In genomic region chr11:123678246-123678645, GRCh38 we compare ENCODE assay signal across 20 cellular contexts. TPM values are rescaled to one million over a fixed set of nuclear protein-coding genes. Genes with fewer than 3 reads are reported as not detected.
A peak's percentile ranks its signal among the peaks of the same experiment; 100 is the strongest.
DNase-seq lines count a peak whose midpoint lies in the region; ATAC-seq, FAIRE-seq and TF ChIP-seq lines count a peak whose summit lies in the region.
"Had no signal": no experiment of that assay in that cellular context is flagged by ENCODE, and none has a peak within 500 bp of the region (broad histone marks: within the 10 kb centered on the region; RNA-seq: fewer than 3 reads in every experiment).

No MANE protein-coding gene starts in this region.

- no peaks in the 10 kb centered on the region for H3K27me3 Mint-ChIP-seq in GM23338 (ENCODE audit: insufficient read depth, low read depth, poor library complexity)

- no peak for TF ChIP-seq CTCF in GM23338 (conservative IDR thresholded peaks at IDR 0.05; ENCODE audit: low read depth in 2 of 2)
- TF ChIP-seq CTCF in bronchial epithelial cell (IDR thresholded peaks at IDR 0.05; ENCODE audit: insufficient read depth, low read length, severe bottlenecking): no peak
- TF ChIP-seq CTCF in fibroblast of mammary gland (conservative IDR thresholded peaks at IDR 0.05; ENCODE audit: control insufficient read depth, insufficient read depth, low read depth, low read length): no peak

- H3K9me3 Mint-ChIP-seq in GM23338: no peaks in the 10 kb centered on the region; the same call in 2 of the 3 replicates
- H3K9me3 Mint-ChIP-seq: CD14-positive monocyte; CD8-positive, alpha-beta T cell had no signal

- no peaks in the 10 kb centered on the region for H3K36me3 Mint-ChIP-seq in GM23338 (ENCODE audit: low read depth)
- H3K36me3 Mint-ChIP-seq: CD14-positive monocyte; CD8-positive, alpha-beta T cell had no signal

- FAIRE-seq in bronchial epithelial cell (lab: Jason Lieb, UNC): no peak
- FAIRE-seq: A549, D721Med, G401.6, GM12891 had no signal

- ATAC-seq in GM23338 (no peak), left ventricle myocardium superior (no peak), GM21367 (IDR thresholded peaks at IDR 0.05; ENCODE audit: unreplicated experiment) (no peak)
- ATAC-seq: A549; CD8-positive, alpha-beta T cell had no signal

- DNase-seq in GM23338 (ENCODE audit: low spot score) (no peak), MV-4-11 (lab: John Stamatoyannopoulos, UW) (peak; percentile 44), bronchial epithelial cell (ENCODE audit: low read depth) (peak; percentile 87), fibroblast of mammary gland (ENCODE audit: low read depth) (peak; percentile 1), NCI-H524 (lab: John Stamatoyannopoulos, UW) (no peak), left ventricle myocardium superior (no peak)
- DNase-seq: CD8-positive, alpha-beta T cell; COR-L47; DMS153; DMS79 treated with DMSO at 0.1 percent for 48 hours; EL; GOT3 had no signal

- no peaks in the 10 kb centered on the region for H3K79me2 ChIP-seq in GM23338 (replicated peaks; ENCODE audit: insufficient read depth)

- H3K4me1 Mint-ChIP-seq in GM23338: peaks cover 3% of the 10 kb centered on the region; the same call in 2 of the 3 replicates
- H3K4me1 Mint-ChIP-seq: CD14-positive monocyte had no signal

- H3F3A ChIP-seq in GM23338 (replicated peaks; ENCODE audit: low read depth): no peaks in the 10 kb centered on the region

- no peak overlapping the region for H3K4me3 ChIP-seq in GM23338
- H3K4me3 ChIP-seq in bronchial epithelial cell (ENCODE audit: low read depth, low read length): no peak overlapping the region
- no peak overlapping the region for H3K4me3 ChIP-seq in fibroblast of mammary gland (ENCODE audit: control insufficient read depth, low read depth, low read length)
- H3K4me3 ChIP-seq: A549, HAP-1 had no signal

- H2AFZ ChIP-seq in GM23338: peak overlapping the region; percentile 58; the same call in 1 of the 2 replicates

- H3K27ac ChIP-seq in GM23338 (ENCODE audit: low read depth): no peak overlapping the region
- H3K27ac ChIP-seq: A549 had no signal

- H3K27ac Mint-ChIP-seq in GM23338: no peak overlapping the region
- H3K27ac Mint-ChIP-seq: CD14-positive monocyte; CD8-positive, alpha-beta T cell had no signal

- H3K36me3 ChIP-seq in GM23338 (ENCODE audit: insufficient read depth) (no peaks in the 10 kb centered on the region), bronchial epithelial cell (ENCODE audit: control insufficient read depth, insufficient read depth, low read length) (no peaks in the 10 kb centered on the region)
- H3K36me3 ChIP-seq: HAP-1 had no signal

- no peaks in the 10 kb centered on the region for H3K27me3 ChIP-seq in GM23338 (ENCODE audit: insufficient read depth)
- peaks cover 3% of the 10 kb centered on the region for H3K27me3 ChIP-seq in bronchial epithelial cell (ENCODE audit: control insufficient read depth, insufficient read depth, low read length)

- no peak overlapping the region for H3K4me3 Mint-ChIP-seq in GM23338
- H3K4me3 Mint-ChIP-seq: CD14-positive monocyte; CD8-positive, alpha-beta T cell had no signal

- H3K4me1 ChIP-seq in GM23338 (ENCODE audit: insufficient read depth): no peaks in the 10 kb centered on the region; the same call in 1 of the 2 replicates
- H3K4me1 ChIP-seq: A549, HAP-1 had no signal

- H3K4me2 ChIP-seq in GM23338: no peak overlapping the region
- H3K4me2 ChIP-seq: A549 had no signal

- intact Hi-C loops in left ventricle myocardium superior (cut with micrococcal nuclease): no loop called here

- peaks cover 4% of the 10 kb centered on the region; the same call in 1 of the 2 replicates for H3K9me2 ChIP-seq in GM23338 (ENCODE audit: insufficient read depth)

- H4K20me1 ChIP-seq in GM23338 (replicated peaks; ENCODE audit: insufficient read depth): no peaks in the 10 kb centered on the region

TF ChIP-seq in GM23338, 12 proteins besides CTCF, POLR2A, EP300 and RAD21 (continues in another document):
- TF ChIP-seq STAT1 (IDR thresholded peaks at IDR 0.05; ENCODE audit: unreplicated experiment) (no peak), CREB1 (CRISPR knock-in tag; IDR thresholded peaks at IDR 0.05; ENCODE audit: low read depth) (no peak), EZH2phosphoT487 (IDR thresholded peaks at IDR 0.05; ENCODE audit: unreplicated experiment) (no peak), NANOG (IDR thresholded peaks at IDR 0.05; ENCODE audit: borderline replicate concordance) (no peak), JUNB (IDR thresholded peaks at IDR 0.05; ENCODE audit: unreplicated experiment) (no peak), POLR2AphosphoS5 (IDR thresholded peaks at IDR 0.05; ENCODE audit: low read depth) (no peak)
- TF ChIP-seq, protein P1, sequence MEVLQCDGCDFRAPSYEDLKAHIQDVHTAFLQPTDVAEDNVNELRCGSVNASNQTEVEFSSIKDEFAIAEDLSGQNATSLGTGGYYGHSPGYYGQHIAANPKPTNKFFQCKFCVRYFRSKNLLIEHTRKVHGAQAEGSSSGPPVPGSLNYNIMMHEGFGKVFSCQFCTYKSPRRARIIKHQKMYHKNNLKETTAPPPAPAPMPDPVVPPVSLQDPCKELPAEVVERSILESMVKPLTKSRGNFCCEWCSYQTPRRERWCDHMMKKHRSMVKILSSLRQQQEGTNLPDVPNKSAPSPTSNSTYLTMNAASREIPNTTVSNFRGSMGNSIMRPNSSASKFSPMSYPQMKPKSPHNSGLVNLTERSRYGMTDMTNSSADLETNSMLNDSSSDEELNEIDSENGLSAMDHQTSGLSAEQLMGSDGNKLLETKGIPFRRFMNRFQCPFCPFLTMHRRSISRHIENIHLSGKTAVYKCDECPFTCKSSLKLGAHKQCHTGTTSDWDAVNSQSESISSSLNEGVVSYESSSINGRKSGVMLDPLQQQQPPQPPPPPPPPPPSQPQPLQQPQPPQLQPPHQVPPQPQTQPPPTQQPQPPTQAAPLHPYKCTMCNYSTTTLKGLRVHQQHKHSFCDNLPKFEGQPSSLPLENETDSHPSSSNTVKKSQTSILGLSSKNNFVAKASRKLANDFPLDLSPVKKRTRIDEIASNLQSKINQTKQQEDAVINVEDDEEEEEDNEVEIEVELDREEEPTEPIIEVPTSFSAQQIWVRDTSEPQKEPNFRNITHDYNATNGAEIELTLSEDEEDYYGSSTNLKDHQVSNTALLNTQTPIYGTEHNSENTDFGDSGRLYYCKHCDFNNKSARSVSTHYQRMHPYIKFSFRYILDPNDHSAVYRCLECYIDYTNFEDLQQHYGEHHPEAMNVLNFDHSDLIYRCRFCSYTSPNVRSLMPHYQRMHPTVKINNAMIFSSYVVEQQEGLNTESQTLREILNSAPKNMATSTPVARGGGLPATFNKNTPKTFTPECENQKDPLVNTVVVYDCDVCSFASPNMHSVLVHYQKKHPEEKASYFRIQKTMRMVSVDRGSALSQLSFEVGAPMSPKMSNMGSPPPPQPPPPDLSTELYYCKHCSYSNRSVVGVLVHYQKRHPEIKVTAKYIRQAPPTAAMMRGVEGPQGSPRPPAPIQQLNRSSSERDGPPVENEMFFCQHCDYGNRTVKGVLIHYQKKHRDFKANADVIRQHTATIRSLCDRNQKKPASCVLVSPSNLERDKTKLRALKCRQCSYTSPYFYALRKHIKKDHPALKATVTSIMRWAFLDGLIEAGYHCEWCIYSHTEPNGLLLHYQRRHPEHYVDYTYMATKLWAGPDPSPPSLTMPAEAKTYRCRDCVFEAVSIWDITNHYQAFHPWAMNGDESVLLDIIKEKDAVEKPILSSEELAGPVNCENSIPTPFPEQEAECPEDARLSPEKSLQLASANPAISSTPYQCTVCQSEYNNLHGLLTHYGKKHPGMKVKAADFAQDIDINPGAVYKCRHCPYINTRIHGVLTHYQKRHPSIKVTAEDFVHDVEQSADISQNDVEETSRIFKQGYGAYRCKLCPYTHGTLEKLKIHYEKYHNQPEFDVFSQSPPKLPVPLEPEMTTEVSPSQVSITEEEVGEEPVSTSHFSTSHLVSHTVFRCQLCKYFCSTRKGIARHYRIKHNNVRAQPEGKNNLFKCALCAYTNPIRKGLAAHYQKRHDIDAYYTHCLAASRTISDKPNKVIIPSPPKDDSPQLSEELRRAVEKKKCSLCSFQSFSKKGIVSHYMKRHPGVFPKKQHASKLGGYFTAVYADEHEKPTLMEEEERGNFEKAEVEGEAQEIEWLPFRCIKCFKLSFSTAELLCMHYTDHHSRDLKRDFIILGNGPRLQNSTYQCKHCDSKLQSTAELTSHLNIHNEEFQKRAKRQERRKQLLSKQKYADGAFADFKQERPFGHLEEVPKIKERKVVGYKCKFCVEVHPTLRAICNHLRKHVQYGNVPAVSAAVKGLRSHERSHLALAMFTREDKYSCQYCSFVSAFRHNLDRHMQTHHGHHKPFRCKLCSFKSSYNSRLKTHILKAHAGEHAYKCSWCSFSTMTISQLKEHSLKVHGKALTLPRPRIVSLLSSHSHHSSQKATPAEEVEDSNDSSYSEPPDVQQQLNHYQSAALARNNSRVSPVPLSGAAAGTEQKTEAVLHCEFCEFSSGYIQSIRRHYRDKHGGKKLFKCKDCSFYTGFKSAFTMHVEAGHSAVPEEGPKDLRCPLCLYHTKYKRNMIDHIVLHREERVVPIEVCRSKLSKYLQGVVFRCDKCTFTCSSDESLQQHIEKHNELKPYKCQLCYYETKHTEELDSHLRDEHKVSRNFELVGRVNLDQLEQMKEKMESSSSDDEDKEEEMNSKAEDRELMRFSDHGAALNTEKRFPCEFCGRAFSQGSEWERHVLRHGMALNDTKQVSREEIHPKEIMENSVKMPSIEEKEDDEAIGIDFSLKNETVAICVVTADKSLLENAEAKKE (CRISPR knock-in tag; IDR thresholded peaks at IDR 0.05): no peak

RNA-seq across cellular contexts. Expression of gene SCN3B, which starts 23.8 kb away (rescaled TPM):
- 1.7 and 2.2 TPM in 2 replicates for total RNA-seq in GM23338 (2014; rRNA removed; shearing (Covaris generic))
- 0.56 and 0.74 TPM in 2 replicates for polyA plus RNA-seq in GM23338 (2016; fragmentation: Nextera tagmentation; extraction: Ambion mirVana)
- total RNA-seq in bronchial epithelial cell: 0.26 and 0.64 TPM in 2 replicates
- total RNA-seq in left ventricle myocardium superior: 1.7 TPM
- total RNA-seq: CD8-positive, alpha-beta T cell; HT-29 had no signal
- polyA plus RNA-seq: CD14-positive monocyte had no signal

Comparison
In these comparisons a context has a peak if more than half of its experiments do, and no peak if none do; other contexts are left out.
1. DNase-seq: peak in MV-4-11 (single experiment), bronchial epithelial cell (single experiment) and fibroblast of mammary gland (single experiment); none in GM23338 (single experiment), NCI-H524 (0 of 2) and left ventricle myocardium superior (single experiment).